ENCODE assay signal across 28 cellular contexts in genomic region chr11:85970593-85970992, GRCh38.
"Had no signal": no experiment of that assay in that cellular context is flagged by ENCODE, and none has a peak within 500 bp of the region (broad histone marks: within the 10 kb centered on the region; RNA-seq: fewer than 3 reads in every experiment).

No MANE protein-coding gene starts in this region.

- H3K9me3 Mint-ChIP-seq: activated B cell treated with CpG ODN at 0.5 μM for 24 hours; activated naive CD8-positive, alpha-beta T cell treated with anti-CD3 and anti-CD28 coated beads, Interleukin-2, amount 50 U/mL, for 24 hours; central memory CD8-positive, alpha-beta T cell; naive B cell; stimulated activated effector memory CD8-positive, alpha-beta T cell treated with anti-CD3 and anti-CD28 coated beads, Interleukin-12 subunit alpha, Interleukin-12 subunit beta, amount 100 ng/mL, for 72 hours; stimulated activated naive CD8-positive, alpha-beta T cell treated with anti-CD3 and anti-CD28 coated beads, Interleukin-15, Interleukin-2, amounts not matched to agents 100 ng/mL and 50 ng/mL, for 24 hours; T-helper 2 cell treated with Interferon-gamma antibody and Interleukin-4, amounts not matched to agents 5 μg/mL and 100 μg/mL, for 36 hours had no signal

- H3K27me3 Mint-ChIP-seq: activated B cell treated with CpG ODN at 0.5 μM for 24 hours; activated naive CD8-positive, alpha-beta T cell treated with anti-CD3 and anti-CD28 coated beads, Interleukin-2, amount 50 U/mL, for 24 hours; central memory CD8-positive, alpha-beta T cell; naive B cell; progenitor cell of endocrine pancreas; stimulated activated naive CD8-positive, alpha-beta T cell treated with anti-CD3 and anti-CD28 coated beads, Interleukin-15, Interleukin-2, amounts not matched to agents 100 ng/mL and 50 ng/mL, for 24 hours had no signal

- H3K4me3 ChIP-seq: colonic mucosa, dorsolateral prefrontal cortex, gastrocnemius medialis, ovary, right lobe of liver, thoracic aorta had no signal

- FAIRE-seq: bronchial epithelial cell, urothelium cell line had no signal

- DNase-seq: activated B cell treated with CpG ODN at 0.5 μM for 24 hours; activated CD8-positive, alpha-beta memory T cell treated with anti-CD3 and anti-CD28 coated beads for 24 hours; activated effector memory CD4-positive, alpha-beta T cell treated with Interleukin-2 at 50 U/mL for 16 hours; activated naive CD4-positive, alpha-beta T cell treated with Interleukin-2 at 50 U/mL for 16 hours; activated naive CD8-positive, alpha-beta T cell treated with anti-CD3 and anti-CD28 coated beads, Interleukin-2, amount 50 U/mL, for 24 hours; amygdala; colonic mucosa; dorsolateral prefrontal cortex; effector memory CD4-positive, alpha-beta T cell; gastrocnemius medialis; glutamatergic neuron; islet precursor cell; mammary epithelial cell; naive B cell; ovary; right lobe of liver; stimulated activated CD4-positive, alpha-beta T cell treated with anti-CD3 and anti-CD28 coated beads, Interleukin-12 subunit alpha, Interleukin-12 subunit beta, amount 100 ng/mL, for 4 hours; stimulated activated CD4-positive, alpha-beta T cell treated with anti-CD3 and anti-CD28 coated beads, Interleukin-4, amount 100 ng/mL, for 1 hour; T-helper 1 cell; trophoblast cell had no signal

- H3K36me3 ChIP-seq: ovary had no signal

- H3K4me1 Mint-ChIP-seq: activated B cell treated with CpG ODN at 0.5 μM for 24 hours had no signal

- H3K4me3 Mint-ChIP-seq: activated B cell treated with CpG ODN at 0.5 μM for 24 hours; activated naive CD8-positive, alpha-beta T cell treated with anti-CD3 and anti-CD28 coated beads, Interleukin-2, amount 50 U/mL, for 24 hours; central memory CD8-positive, alpha-beta T cell; naive B cell; stimulated activated effector memory CD8-positive, alpha-beta T cell treated with anti-CD3 and anti-CD28 coated beads, Interleukin-12 subunit alpha, Interleukin-12 subunit beta, amount 100 ng/mL, for 72 hours; stimulated activated naive CD8-positive, alpha-beta T cell treated with anti-CD3 and anti-CD28 coated beads, Interleukin-15, Interleukin-2, amounts not matched to agents 100 ng/mL and 50 ng/mL, for 24 hours; T-helper 2 cell treated with Interferon-gamma antibody and Interleukin-4, amounts not matched to agents 5 μg/mL and 100 μg/mL, for 36 hours had no signal

- H3K27ac ChIP-seq: colonic mucosa, gastrocnemius medialis, right lobe of liver, thoracic aorta had no signal

- H3K4me1 ChIP-seq: colonic mucosa, right lobe of liver had no signal

- H3K27me3 ChIP-seq: colonic mucosa, dorsolateral prefrontal cortex, gastrocnemius medialis, ovary, right lobe of liver had no signal

- H3K27ac Mint-ChIP-seq: activated B cell treated with CpG ODN at 0.5 μM for 24 hours; activated naive CD8-positive, alpha-beta T cell treated with anti-CD3 and anti-CD28 coated beads, Interleukin-2, amount 50 U/mL, for 24 hours; stimulated activated naive CD8-positive, alpha-beta T cell treated with anti-CD3 and anti-CD28 coated beads, Interleukin-15, Interleukin-2, amounts not matched to agents 100 ng/mL and 50 ng/mL, for 24 hours; T-helper 2 cell treated with Interferon-gamma antibody and Interleukin-4, amounts not matched to agents 5 μg/mL and 100 μg/mL, for 36 hours had no signal

- H3K9me3 ChIP-seq: colonic mucosa, gastrocnemius medialis, ovary, right lobe of liver, thoracic aorta had no signal

- ATAC-seq: activated naive CD8-positive, alpha-beta T cell treated with anti-CD3 and anti-CD28 coated beads, Interleukin-2, amount 50 U/mL, for 24 hours; gastrocnemius medialis; stimulated activated effector memory CD8-positive, alpha-beta T cell treated with anti-CD3 and anti-CD28 coated beads, Interleukin-12 subunit alpha, Interleukin-12 subunit beta, amount 100 ng/mL, for 72 hours had no signal
